In the genomic region with DNA sequence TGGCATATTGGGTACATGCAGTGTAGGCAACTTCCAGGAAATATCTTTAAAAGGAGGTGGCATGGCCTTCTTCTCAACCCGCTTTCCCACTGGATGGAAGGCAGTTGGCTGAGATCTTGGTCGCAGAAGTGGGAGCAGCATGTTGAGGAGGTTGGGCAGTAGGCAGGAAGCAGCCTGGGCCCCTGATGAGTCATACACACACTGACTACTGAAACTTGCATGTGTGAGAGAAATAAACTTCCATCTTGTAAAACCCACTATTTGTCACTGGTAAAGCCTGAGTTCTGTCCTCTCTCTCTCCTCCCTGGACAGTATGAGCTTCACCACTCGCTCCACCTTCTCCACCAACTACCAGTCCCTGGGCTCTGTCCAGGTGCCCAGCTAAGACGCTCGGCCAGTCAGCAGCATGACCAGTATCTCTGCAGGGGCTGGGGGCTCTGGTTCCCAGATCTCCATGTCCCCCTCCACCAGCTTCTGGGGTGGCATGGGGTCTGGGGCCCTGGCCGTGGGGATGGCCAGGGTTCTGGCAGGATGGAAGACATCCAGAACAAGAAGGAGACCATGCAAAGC, we compare ENCODE assay signal across 8 cellular contexts.
A peak's percentile ranks its signal among the peaks of the same experiment; 100 is the strongest.
DNase-seq lines count a peak whose midpoint lies in the region; ATAC-seq, FAIRE-seq and TF ChIP-seq lines count a peak whose summit lies in the region.

No MANE protein-coding gene starts in this region.

- intact Hi-C loops in Right ventricle myocardium superior (cut with DNase I): no loop called here
- intact Hi-C loops in dorsolateral prefrontal cortex (cut with DNase I): no loop called here

- H3K4me3 ChIP-seq in foreskin fibroblast (ENCODE audit: low read depth in 1 of 2, low read length in 2 of 2) (no peak overlapping the region), small intestine (ENCODE audit: low read depth in 1 of 2, low read length in 2 of 2) (no peak overlapping the region), dorsolateral prefrontal cortex (no peak overlapping the region)

- no peaks in the 10 kb centered on the region for H3K9me3 ChIP-seq in small intestine (ENCODE audit: control insufficient read depth, low read depth)

- FAIRE-seq in GM18507 (lab: Jason Lieb, UNC): peak; percentile 86
- FAIRE-seq in small intestine (lab: Jason Lieb, UNC): no peak

- H3K27me3 ChIP-seq in small intestine (ENCODE audit: control insufficient read depth in 2 of 2, insufficient read depth in 2 of 2, low read length in 2 of 2) (no peaks in the 10 kb centered on the region), dorsolateral prefrontal cortex (peaks cover 0 to 11% (median 0%) of the 10 kb centered on the region in 45 donors)

- no peaks in the 10 kb centered on the region for H3K36me3 ChIP-seq in small intestine (ENCODE audit: control insufficient read depth in 2 of 2, insufficient read depth in 2 of 2, low read length in 2 of 2)

- ATAC-seq in GM21723 (IDR thresholded peaks at IDR 0.05; ENCODE audit: unreplicated experiment): peak; percentile 98
- no peak for ATAC-seq in Right ventricle myocardium superior (ENCODE audit: poor library complexity)

- H3K27ac ChIP-seq in small intestine (ENCODE audit: low read depth in 1 of 2, low read length in 1 of 2) (no peak overlapping the region), dorsolateral prefrontal cortex (no peak overlapping the region)

- 80 to 86% (median 82%) methylated on average over 6 of the region's 6 CpGs for WGBS in small intestine, 3 donors

- H3K4me1 ChIP-seq in small intestine (ENCODE audit: control insufficient read depth in 2 of 2, insufficient read depth in 1 of 2, low read depth in 1 of 2, low read length in 1 of 2): no peaks in the 10 kb centered on the region

- DNase-seq in GM18507 (ENCODE audit: extremely low spot score, insufficient read length, low read depth) (peak; percentile 32), HPDE6-E6E7 (ENCODE audit: extremely low spot score) (peak; percentile 31), foreskin fibroblast (peak; percentile 24 to 39), Right ventricle myocardium superior (no peak), small intestine (no peak), dorsolateral prefrontal cortex (no peak), hippocampal formation (lab: John Stamatoyannopoulos, UW) (no peak)

- TF ChIP-seq CTCF in foreskin fibroblast (IDR thresholded peaks at IDR 0.05; ENCODE audit: low read depth, low read length) (no peak), dorsolateral prefrontal cortex (IDR thresholded peaks at IDR 0.05 in 54 of 56, conservative IDR thresholded peaks at IDR 0.05 in 2 of 56; ENCODE audit: low read depth in 1 of 56, partially characterized antibody in 56 of 56) (no peak)

Comparison
In these comparisons a context has a peak if more than half of its experiments do, and no peak if none do; other contexts are left out.
1. DNase-seq: peak in GM18507 (single experiment), HPDE6-E6E7 (single experiment) and foreskin fibroblast (2 of 2); none in Right ventricle myocardium superior (single experiment), small intestine (single experiment), dorsolateral prefrontal cortex (0 of 10) and hippocampal formation (0 of 2).